In genomic region chr7:2460641-2461040, GRCh38 we compare ENCODE assay signal across 12 cellular contexts.
"Had no signal": no experiment of that assay in that cellular context is flagged by ENCODE, and none has a peak within 500 bp of the region (broad histone marks: within the 10 kb centered on the region; RNA-seq: fewer than 3 reads in every experiment).

No MANE protein-coding gene starts in this region.

- ATAC-seq: body of pancreas, natural killer cell had no signal

- DNase-seq: activated CD4-positive, alpha-beta T cell treated with anti-CD3 and anti-CD28 coated beads for 48 hours; activated naive CD4-positive, alpha-beta T cell treated with anti-CD3 and anti-CD28 coated beads, Interleukin-2, amount 10 ng/mL, durations not matched to agents 7 days and 5 days; activated T-cell treated with anti-CD3 and anti-CD28 coated beads for 4 hours; body of pancreas; endodermal cell; erythroblast; glutamatergic neuron; mammary epithelial cell; natural killer cell; stimulated activated CD4-positive, alpha-beta T cell treated with anti-CD3 and anti-CD28 coated beads, Interleukin-15, amount 100 ng/mL, for 24 hours; stimulated activated CD4-positive, alpha-beta T cell treated with anti-CD3 and anti-CD28 coated beads, Interleukin-4, amount 100 ng/mL, for 24 hours; transverse colon had no signal
